In genomic region chr18:71784777-71785176, GRCh38 we compare ENCODE assay signal across 9 cellular contexts.
A peak's percentile ranks its signal among the peaks of the same experiment; 100 is the strongest.
DNase-seq lines count a peak whose midpoint lies in the region; ATAC-seq and TF ChIP-seq lines count a peak whose summit lies in the region.
"Had no signal": no experiment of that assay in that cellular context is flagged by ENCODE, and none has a peak within 500 bp of the region (broad histone marks: within the 10 kb centered on the region; RNA-seq: fewer than 3 reads in every experiment).

No MANE protein-coding gene starts in this region.

- no peaks in the 10 kb centered on the region for H3K4me1 ChIP-seq in heart right ventricle

- ATAC-seq in GM21619 (IDR thresholded peaks at IDR 0.05; ENCODE audit: unreplicated experiment) (peak; percentile 66), heart right ventricle (no peak), GM19455 (IDR thresholded peaks at IDR 0.05; ENCODE audit: unreplicated experiment) (no peak)

- H3K4me3 ChIP-seq in fibroblast of mammary gland (ENCODE audit: control insufficient read depth, low read depth, low read length) (no peak overlapping the region), heart right ventricle (no peak overlapping the region)

- 74% methylated on average over 4 of the region's 4 CpGs for WGBS in heart right ventricle, 2 donors

- DNase-seq in D341Med (ENCODE audit: low spot score) (peak; percentile 56), NCI-H69 (lab: John Stamatoyannopoulos, UW) (peak; percentile 76), fibroblast of mammary gland (ENCODE audit: low read depth) (peak; percentile 5), LoVo (ENCODE audit: low spot score) (no peak), heart right ventricle (no peak)
- DNase-seq in stimulated activated naive CD4-positive, alpha-beta T cell treated with Interleukin-2 at 50 U/mL for 16 hours (lab: John Stamatoyannopoulos, UW), result no peak
- DNase-seq: occipital lobe had no signal

- TF ChIP-seq CTCF in fibroblast of mammary gland (conservative IDR thresholded peaks at IDR 0.05; ENCODE audit: control insufficient read depth, insufficient read depth, low read depth, low read length) (peak; percentile 32), heart right ventricle (IDR thresholded peaks at IDR 0.05) (no peak)

- no peaks in the 10 kb centered on the region for H3K9me3 ChIP-seq in heart right ventricle

- no peak overlapping the region for H3K27ac ChIP-seq in heart right ventricle

- H3K36me3 ChIP-seq in heart right ventricle, result no peaks in the 10 kb centered on the region

- intact Hi-C loops in heart right ventricle (cut with DNase I), result no loop called here

- no peaks in the 10 kb centered on the region for H3K27me3 ChIP-seq in heart right ventricle

Comparison
In these comparisons a context has a peak if more than half of its experiments do, and no peak if none do; other contexts are left out.
1. DNase-seq: peak in D341Med (single experiment), NCI-H69 (single experiment) and fibroblast of mammary gland (single experiment); none in stimulated activated naive CD4-positive, alpha-beta T cell treated with Interleukin-2 at 50 U/mL for 16 hours (single experiment), LoVo (single experiment) and heart right ventricle (0 of 2).